10 cellular contexts compared by ENCODE assay signal in the genomic region with DNA sequence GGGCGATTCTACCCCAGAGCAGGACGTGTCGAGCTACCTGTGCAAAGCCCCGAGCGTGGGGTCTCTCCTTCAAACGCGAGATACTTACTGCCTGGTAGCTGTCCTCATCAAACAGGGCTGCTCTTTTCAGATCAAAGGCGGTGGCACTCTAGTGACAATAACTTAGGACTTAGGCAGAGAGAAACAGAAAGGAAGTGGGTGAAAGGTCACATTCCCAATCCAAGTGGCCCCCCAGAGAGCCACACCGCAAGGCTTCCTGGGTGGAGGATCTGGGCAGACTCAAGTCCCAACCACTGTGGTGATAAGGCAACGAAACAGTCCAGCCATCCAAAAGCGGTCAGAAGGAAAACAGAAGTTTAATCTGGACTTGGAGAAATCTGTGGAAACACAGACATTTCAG.
DNase-seq lines count a peak whose midpoint lies in the region; ATAC-seq, FAIRE-seq and TF ChIP-seq lines count a peak whose summit lies in the region.
"Had no signal": no experiment of that assay in that cellular context is flagged by ENCODE, and none has a peak within 500 bp of the region (broad histone marks: within the 10 kb centered on the region; RNA-seq: fewer than 3 reads in every experiment).

No MANE protein-coding gene starts in this region.

- peak overlapping the region; percentile 6; the same call in 1 of the 2 replicates for H3K27ac ChIP-seq in HL-60 (replicated peaks)
- peak overlapping the region; percentile 59 to 69 for H3K27ac ChIP-seq in left lung
- H3K27ac ChIP-seq: prostate gland had no signal

- no peaks in the 10 kb centered on the region for H3K27me3 ChIP-seq in HL-60 (ENCODE audit: insufficient read depth, poor library complexity, severe bottlenecking)
- H3K27me3 ChIP-seq in left lung, result no peaks in the 10 kb centered on the region

- H3K4me3 ChIP-seq in HL-60 (replicated peaks; ENCODE audit: insufficient read depth, low read length), result no peak overlapping the region
- H3K4me3 ChIP-seq in cardiac fibroblast (replicated peaks in 1 of 2; ENCODE audit: low read depth in 2 of 2, low read length in 2 of 2), result peak overlapping the region; percentile 20 to 32
- no peak overlapping the region for H3K4me3 ChIP-seq in left lung
- H3K4me3 ChIP-seq: prostate gland had no signal

- H3K9me3 Mint-ChIP-seq in stimulated activated effector memory CD8-positive, alpha-beta T cell treated with anti-CD3 and anti-CD28 coated beads, Interleukin-12 subunit alpha, Interleukin-12 subunit beta, amount 100 ng/mL, for 72 hours, result peaks cover 2% of the 10 kb centered on the region

- peaks cover 14% of the 10 kb centered on the region for H3K4me1 Mint-ChIP-seq in stimulated activated effector memory CD8-positive, alpha-beta T cell treated with anti-CD3 and anti-CD28 coated beads, Interleukin-12 subunit alpha, Interleukin-12 subunit beta, amount 100 ng/mL, for 72 hours

- DNase-seq in HL-60 (ENCODE audit: low read depth in 1 of 2, low spot score in 1 of 2), result no peak
- DNase-seq in cardiac fibroblast (ENCODE audit: low read depth in 2 of 2), result peak; percentile 45 to 86
- DNase-seq in left lung, result no peak
- no peak for DNase-seq in stimulated activated effector memory CD8-positive, alpha-beta T cell treated with anti-CD3 and anti-CD28 coated beads, Interleukin-12 subunit alpha, Interleukin-12 subunit beta, amount 100 ng/mL, for 72 hours (ENCODE audit: low spot score in 2 of 2)
- DNase-seq in D721Med (ENCODE audit: insufficient read length, low spot score), result no peak
- DNase-seq: NCI-H446 treated with DMSO at 0.1 percent for 48 hours had no signal

- ATAC-seq in left lung (peak; percentile 54), GM18520 (IDR thresholded peaks at IDR 0.05; ENCODE audit: unreplicated experiment) (no peak), GM19351 (IDR thresholded peaks at IDR 0.05; ENCODE audit: unreplicated experiment) (no peak), HG03135 (IDR thresholded peaks at IDR 0.05; ENCODE audit: unreplicated experiment) (no peak)
- ATAC-seq in stimulated activated effector memory CD8-positive, alpha-beta T cell treated with anti-CD3 and anti-CD28 coated beads, Interleukin-12 subunit alpha, Interleukin-12 subunit beta, amount 100 ng/mL, for 72 hours, result no peak

- intact Hi-C loops in left lung (cut with DNase I), result no loop called here

- peaks cover 0 to 4% of the 10 kb centered on the region in 2 donors for H3K9me3 ChIP-seq in left lung
- H3K9me3 ChIP-seq: prostate gland had no signal

- H3K36me3 ChIP-seq in left lung, result no peaks in the 10 kb centered on the region
- H3K36me3 ChIP-seq: prostate gland had no signal

- peaks cover 12 to 33% of the 10 kb centered on the region in 2 donors for H3K4me1 ChIP-seq in left lung
- H3K4me1 ChIP-seq: prostate gland had no signal

- no peak for FAIRE-seq in D721Med (lab: Jason Lieb, UNC)

- peak overlapping the region; percentile 56 for H3K27ac Mint-ChIP-seq in stimulated activated effector memory CD8-positive, alpha-beta T cell treated with anti-CD3 and anti-CD28 coated beads, Interleukin-12 subunit alpha, Interleukin-12 subunit beta, amount 100 ng/mL, for 72 hours

- H3K36me3 Mint-ChIP-seq in stimulated activated effector memory CD8-positive, alpha-beta T cell treated with anti-CD3 and anti-CD28 coated beads, Interleukin-12 subunit alpha, Interleukin-12 subunit beta, amount 100 ng/mL, for 72 hours, result peaks cover 6% of the 10 kb centered on the region

- no peak overlapping the region for H3K4me3 Mint-ChIP-seq in stimulated activated effector memory CD8-positive, alpha-beta T cell treated with anti-CD3 and anti-CD28 coated beads, Interleukin-12 subunit alpha, Interleukin-12 subunit beta, amount 100 ng/mL, for 72 hours

- TF ChIP-seq CTCF in HL-60 (IDR thresholded peaks at IDR 0.05; ENCODE audit: insufficient read depth, low read length) (no peak), cardiac fibroblast (IDR thresholded peaks at IDR 0.05; ENCODE audit: low read depth, low read length) (no peak), left lung (IDR thresholded peaks at IDR 0.05) (no peak), D721Med (IDR thresholded peaks at IDR 0.05; ENCODE audit: insufficient read depth, missing control alignments) (no peak)

Comparison
In these comparisons a context has a peak if more than half of its experiments do, and no peak if none do; other contexts are left out.
1. DNase-seq: peak in cardiac fibroblast (2 of 2); none in HL-60 (0 of 2), left lung (0 of 2), stimulated activated effector memory CD8-positive, alpha-beta T cell treated with anti-CD3 and anti-CD28 coated beads, Interleukin-12 subunit alpha, Interleukin-12 subunit beta, amount 100 ng/mL, for 72 hours (0 of 2) and D721Med (single experiment).
2. H3K4me3 ChIP-seq: peak in cardiac fibroblast (2 of 2); none in HL-60 (single experiment) and left lung (0 of 2).